ENCODE assay signal across 8 cellular contexts in genomic region chr1:39272027-39272790, GRCh38.
DNase-seq lines count a peak whose midpoint lies in the region; FAIRE-seq and TF ChIP-seq lines count a peak whose summit lies in the region.

No MANE protein-coding gene starts in this region.

- WGBS in mesendoderm (ENCODE audit: extremely low coverage, insufficient coverage, low lambda C conversion rate), result no CpG with 5 or more reads among the region's 3 CpGs

- H3K56ac ChIP-seq in mesendoderm (ENCODE audit: low read length), result no peak overlapping the region

- H3K18ac ChIP-seq in mesendoderm (ENCODE audit: low read length), result no peak overlapping the region

- H3K27me3 ChIP-seq in MM.1S (replicated peaks; ENCODE audit: insufficient read depth, low read length) (no peaks in the 10 kb centered on the region), mesendoderm (ENCODE audit: insufficient read depth, low read length, poor library complexity) (no peaks in the 10 kb centered on the region)

- peak overlapping the region; percentile 90 for H3K27ac ChIP-seq in MM.1S (ENCODE audit: low read length)
- H3K27ac ChIP-seq in mesendoderm (ENCODE audit: low read depth, low read length), result no peak overlapping the region

- H3K4me2 ChIP-seq in MM.1S (ENCODE audit: low read depth, low read length) (peak overlapping the region; percentile 85), mesendoderm (ENCODE audit: low read length) (no peak overlapping the region)

- no peak overlapping the region for H2BK5ac ChIP-seq in mesendoderm (ENCODE audit: low read length)

- no peak overlapping the region for H2AK5ac ChIP-seq in mesendoderm (ENCODE audit: low read length)

- H3K9me2 ChIP-seq in MM.1S (replicated peaks; ENCODE audit: insufficient read depth, low read length), result no peaks in the 10 kb centered on the region

- TF ChIP-seq CTCF in MM.1S (IDR thresholded peaks at IDR 0.05; ENCODE audit: low read length), result no peak

- FAIRE-seq in GM19239 (lab: Jason Lieb, UNC) (peak; percentile 97), frontal cortex (lab: Jason Lieb, UNC) (no peak)

- H3K4me3 Mint-ChIP-seq in activated naive CD8-positive, alpha-beta T cell, result no peak overlapping the region

- H3K79me2 ChIP-seq in MM.1S (ENCODE audit: low read length), result peaks cover 98% of the 10 kb centered on the region
- H3K79me2 ChIP-seq in mesendoderm (ENCODE audit: control insufficient read depth, insufficient read depth, low read length), result peaks cover 29% of the 10 kb centered on the region

- peaks cover 7% of the 10 kb centered on the region for H3K79me1 ChIP-seq in mesendoderm (ENCODE audit: low read length)

- no peak overlapping the region for H2BK120ac ChIP-seq in mesendoderm (ENCODE audit: low read depth, low read length)

- peak overlapping the region; percentile 69; the same call in 1 of the 2 replicates for H3K4me3 ChIP-seq in MM.1S (ENCODE audit: low read length)
- H3K4me3 ChIP-seq in mesendoderm (ENCODE audit: low read length), result no peak overlapping the region

- H3K4me1 ChIP-seq in MM.1S (ENCODE audit: low read length) (peaks cover 56% of the 10 kb centered on the region), mesendoderm (ENCODE audit: control insufficient read depth, low read depth, low read length) (peaks cover 21% of the 10 kb centered on the region)

- H3K23ac ChIP-seq in mesendoderm (ENCODE audit: low read length), result no peak overlapping the region

- peaks cover 60% of the 10 kb centered on the region for H3K4me1 Mint-ChIP-seq in activated naive CD8-positive, alpha-beta T cell (ENCODE audit: low read depth)

- no peaks in the 10 kb centered on the region for H3K36me3 Mint-ChIP-seq in activated naive CD8-positive, alpha-beta T cell

- H4K20me1 ChIP-seq in MM.1S (ENCODE audit: insufficient read depth, low read length), result peaks cover 15% of the 10 kb centered on the region; the same call in 1 of the 2 replicates

- H4K5ac ChIP-seq in mesendoderm (ENCODE audit: low read length), result no peak overlapping the region

- no peak overlapping the region for H3K4ac ChIP-seq in mesendoderm (ENCODE audit: low read depth, low read length)

- H3K9me3 ChIP-seq in MM.1S (replicated peaks; ENCODE audit: insufficient read depth, low read length), result no peaks in the 10 kb centered on the region

- no peaks in the 10 kb centered on the region for H3K9me3 Mint-ChIP-seq in activated naive CD8-positive, alpha-beta T cell (ENCODE audit: low read depth)

- peaks cover 54% of the 10 kb centered on the region for H3F3A ChIP-seq in MM.1S (ENCODE audit: insufficient read depth, low read length)

- H3K36me3 ChIP-seq in MM.1S (replicated peaks; ENCODE audit: insufficient read depth, low read length) (no peaks in the 10 kb centered on the region), mesendoderm (ENCODE audit: control insufficient read depth, insufficient read depth, low read length) (no peaks in the 10 kb centered on the region)

- no peak overlapping the region for H2AFZ ChIP-seq in MM.1S (ENCODE audit: low read length)

- H3K9ac ChIP-seq in MM.1S (ENCODE audit: low read length) (peak overlapping the region; percentile 2; the same call in 1 of the 2 replicates), mesendoderm (ENCODE audit: low read length) (no peak overlapping the region)

- H3K27ac Mint-ChIP-seq in activated naive CD8-positive, alpha-beta T cell, result peak overlapping the region; percentile 18

- H3K27me3 Mint-ChIP-seq in activated naive CD8-positive, alpha-beta T cell, result no peaks in the 10 kb centered on the region

- no peak overlapping the region for H2BK15ac ChIP-seq in mesendoderm (replicated peaks; ENCODE audit: low read depth)

- DNase-seq in COLO668 (lab: John Stamatoyannopoulos, UW; ENCODE audit: unreplicated experiment), result peak; percentile 93
- peak; percentile 24 for DNase-seq in GM19239 (ENCODE audit: insufficient read length, low spot score)
- DNase-seq in MM.1S, result peak; percentile 87
- DNase-seq in mesendoderm, result peak; percentile 85
- no peak for DNase-seq in frontal cortex (ENCODE audit: low spot score in 2 of 2)
- DNase-seq in SW480 (ENCODE audit: low spot score), result no peak
- no peak for DNase-seq in stimulated activated CD4-positive, alpha-beta T cell treated with anti-CD3 and anti-CD28 coated beads, Interleukin-12 subunit alpha, Interleukin-12 subunit beta, amount 100 ng/mL, for 4 hours

- no peak overlapping the region for H4K8ac ChIP-seq in mesendoderm (ENCODE audit: low read depth, low read length)

Comparison
In these comparisons a context has a peak if more than half of its experiments do, and no peak if none do; other contexts are left out.
1. DNase-seq: peak in COLO668 (single experiment), GM19239 (single experiment), MM.1S (single experiment) and mesendoderm (single experiment); none in frontal cortex (0 of 2), SW480 (single experiment) and stimulated activated CD4-positive, alpha-beta T cell treated with anti-CD3 and anti-CD28 coated beads, Interleukin-12 subunit alpha, Interleukin-12 subunit beta, amount 100 ng/mL, for 4 hours (single experiment).